Comparison of ENCODE assay signal across 10 cellular contexts in the genomic region with DNA sequence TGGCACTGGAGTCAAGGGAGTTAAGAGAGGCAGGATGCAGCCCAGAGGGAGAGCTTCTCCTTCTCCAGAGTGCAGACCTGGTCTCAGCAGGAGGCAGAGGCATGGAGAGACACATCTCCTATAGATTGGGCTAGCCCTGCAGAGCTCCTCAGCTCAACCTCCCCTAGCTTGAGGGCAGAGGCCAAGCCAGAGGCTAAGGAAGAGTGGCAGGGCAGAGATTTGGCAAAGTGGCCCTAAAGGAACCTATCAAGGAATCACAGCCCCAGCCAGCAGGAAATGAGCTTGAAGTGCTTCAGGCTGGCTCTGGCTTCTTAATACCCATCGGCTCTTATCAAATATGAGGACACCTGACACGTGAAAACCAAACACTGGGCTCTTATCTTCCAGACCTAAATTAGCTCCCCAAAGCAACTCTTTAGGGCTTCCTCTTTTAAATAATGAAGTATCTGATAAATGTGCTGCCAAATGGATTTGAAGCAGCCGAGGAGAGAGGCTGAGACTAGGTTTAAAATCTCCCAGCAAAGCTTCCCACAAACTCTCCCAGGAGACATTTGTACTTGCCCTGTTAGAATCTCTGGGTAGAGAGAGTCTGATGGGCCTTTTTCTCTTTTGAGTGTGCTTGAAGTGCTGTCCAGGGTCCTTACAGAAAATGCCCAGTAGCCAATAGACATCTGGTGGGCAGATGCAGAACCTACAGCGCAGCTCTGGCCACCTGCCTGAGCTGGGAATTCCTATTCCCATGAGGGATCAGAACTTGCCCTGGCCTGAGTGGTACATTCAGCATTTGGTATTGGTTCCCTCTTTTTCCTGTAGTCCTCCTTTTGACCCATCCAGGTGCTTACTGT.
DNase-seq lines count a peak whose midpoint lies in the region; ATAC-seq and TF ChIP-seq lines count a peak whose summit lies in the region.
"Had no signal": no experiment of that assay in that cellular context is flagged by ENCODE, and none has a peak within 500 bp of the region (broad histone marks: within the 10 kb centered on the region; RNA-seq: fewer than 3 reads in every experiment).

No MANE protein-coding gene starts in this region.

- H3K79me2 ChIP-seq in SK-N-SH (ENCODE audit: insufficient read depth): no peaks in the 10 kb centered on the region

- TF ChIP-seq RAD21 in SK-N-SH (IDR thresholded peaks at IDR 0.05; ENCODE audit: low read length): peak; percentile 38; the same call in 1 of the 2 replicates

- no peak overlapping the region for H3K4me2 ChIP-seq in SK-N-SH

- H3K9me3 ChIP-seq in SK-N-SH (no peaks in the 10 kb centered on the region), right cardiac atrium (ENCODE audit: control insufficient read depth, low read length) (no peaks in the 10 kb centered on the region)
- H3K9me3 ChIP-seq: uterus had no signal

- H3K27me3 ChIP-seq in SK-N-SH (ENCODE audit: insufficient read depth) (no peaks in the 10 kb centered on the region), right cardiac atrium (ENCODE audit: control insufficient read depth, insufficient read depth) (no peaks in the 10 kb centered on the region)
- H3K27me3 ChIP-seq: uterus had no signal

- ATAC-seq in right cardiac atrium (peak; percentile 67 to 73), HG03045 (IDR thresholded peaks at IDR 0.05; ENCODE audit: unreplicated experiment) (no peak)
- no peak for ATAC-seq in stimulated activated naive CD8-positive, alpha-beta T cell treated with anti-CD3 and anti-CD28 coated beads, Interleukin-15, Interleukin-2, amounts not matched to agents 100 U/mL and 50 U/mL, for 24 hours

- no peak overlapping the region for H2AFZ ChIP-seq in SK-N-SH (ENCODE audit: low read depth)

- 0% methylated on average over 4 of the region's 4 CpGs for WGBS in SK-N-SH (ENCODE audit: low lambda C conversion rate)
- 17% methylated on average over 4 of the region's 4 CpGs for WGBS in right cardiac atrium

- POLR2A ChIA-PET in SK-N-SH (lab: Yijun Ruan, JAX): interaction anchor here (1.3 kb wide), 1 partner anchor 20 kb away, joined by 5 read pairs; no protein-coding TSS in a partner anchor

- TF ChIP-seq EP300 in SK-N-SH (IDR thresholded peaks at IDR 0.05; ENCODE audit: borderline replicate concordance in 1 of 2, low read depth in 1 of 2, low read length in 1 of 2): peak in 1 of 2 experiments; percentile 83; a peak in 2 of 4 replicates

- H3K27ac ChIP-seq in SK-N-SH (ENCODE audit: low read depth in 2 of 2, low read length in 1 of 2) (peak overlapping the region in 1 of 2 experiments; percentile 89; a peak in 2 of 4 replicates), right cardiac atrium (ENCODE audit: low read length) (no peak overlapping the region)
- H3K27ac ChIP-seq: uterus had no signal

- CTCF ChIA-PET in SK-N-SH (lab: Yijun Ruan, JAX): interaction anchor here (0.7 to 2.3 kb wide), 19 partner anchors 9 to 658 kb away, joined by 3 to 14 read pairs (median 3); no protein-coding TSS in a partner anchor

- intact Hi-C loops in right cardiac atrium (cut with DNase I): loop anchor here in 2 of 4 donors (10.0 kb wide), 2 partner anchors 72 to 112 kb away; no protein-coding TSS in a partner anchor

- H3K36me3 ChIP-seq in SK-N-SH (replicated peaks in 1 of 2; ENCODE audit: control insufficient read depth in 1 of 2, insufficient read depth in 2 of 2, low read length in 1 of 2): no peaks in the 10 kb centered on the region
- H3K36me3 ChIP-seq: uterus had no signal

- no peaks in the 10 kb centered on the region for H4K20me1 ChIP-seq in SK-N-SH (ENCODE audit: insufficient read depth)

- no peak overlapping the region for H3K4me3 ChIP-seq in AG09309 (ENCODE audit: control insufficient read depth, low read depth, low read length)
- no peak overlapping the region for H3K4me3 ChIP-seq in SK-N-SH (ENCODE audit: low read depth in 2 of 2, low read length in 1 of 2)
- H3K4me3 ChIP-seq in right cardiac atrium (ENCODE audit: low read length): no peak overlapping the region
- H3K4me3 ChIP-seq: uterus had no signal

- H3K9me2 ChIP-seq in SK-N-SH: no peaks in the 10 kb centered on the region

- DNase-seq in AG09309 (ENCODE audit: low read depth) (no peak), HT1080 (ENCODE audit: low read depth) (peak; percentile 60), SK-N-SH (peak; percentile 57), right cardiac atrium (peak in 1 of 3 donors; percentile 40), GM10266 (ENCODE audit: extremely low spot score) (no peak)
- DNase-seq in stimulated activated CD4-positive, alpha-beta T cell treated with anti-CD3 and anti-CD28 coated beads, Interleukin-2, amount 100 ng/mL, for 48 hours: no peak
- DNase-seq in stimulated activated naive CD8-positive, alpha-beta T cell treated with anti-CD3 and anti-CD28 coated beads, Interleukin-15, Interleukin-2, amounts not matched to agents 100 U/mL and 50 U/mL, for 24 hours: no peak
- DNase-seq: T-helper 1 cell, uterus had no signal

- H3K9ac ChIP-seq in SK-N-SH: no peak overlapping the region

- H3K4me1 ChIP-seq in SK-N-SH (ENCODE audit: control insufficient read depth in 1 of 2, insufficient read depth in 2 of 2, low read depth in 1 of 2, low read length in 1 of 2) (peaks cover 0 to 23% of the 10 kb centered on the region in 2 experiments; a peak in 2 of 4 replicates), right cardiac atrium (ENCODE audit: control insufficient read depth, insufficient read depth, low read length) (no peaks in the 10 kb centered on the region)
- H3K4me1 ChIP-seq: uterus had no signal

- TF ChIP-seq CTCF in AG09309 (IDR thresholded peaks at IDR 0.05; ENCODE audit: control insufficient read depth, insufficient read depth, low read depth, low read length, missing control alignments) (peak; percentile 46), SK-N-SH (IDR thresholded peaks at IDR 0.05) (no peak), GM10266 (IDR thresholded peaks at IDR 0.05; ENCODE audit: control insufficient read depth, insufficient read depth, low read depth, missing control alignments) (no peak)

- no peaks in the 10 kb centered on the region for H3F3A ChIP-seq in SK-N-SH (replicated peaks; ENCODE audit: insufficient read depth)

TF ChIP-seq in SK-N-SH, 30 proteins besides CTCF, POLR2A, EP300 and RAD21:
- TF ChIP-seq, protein P1, sequence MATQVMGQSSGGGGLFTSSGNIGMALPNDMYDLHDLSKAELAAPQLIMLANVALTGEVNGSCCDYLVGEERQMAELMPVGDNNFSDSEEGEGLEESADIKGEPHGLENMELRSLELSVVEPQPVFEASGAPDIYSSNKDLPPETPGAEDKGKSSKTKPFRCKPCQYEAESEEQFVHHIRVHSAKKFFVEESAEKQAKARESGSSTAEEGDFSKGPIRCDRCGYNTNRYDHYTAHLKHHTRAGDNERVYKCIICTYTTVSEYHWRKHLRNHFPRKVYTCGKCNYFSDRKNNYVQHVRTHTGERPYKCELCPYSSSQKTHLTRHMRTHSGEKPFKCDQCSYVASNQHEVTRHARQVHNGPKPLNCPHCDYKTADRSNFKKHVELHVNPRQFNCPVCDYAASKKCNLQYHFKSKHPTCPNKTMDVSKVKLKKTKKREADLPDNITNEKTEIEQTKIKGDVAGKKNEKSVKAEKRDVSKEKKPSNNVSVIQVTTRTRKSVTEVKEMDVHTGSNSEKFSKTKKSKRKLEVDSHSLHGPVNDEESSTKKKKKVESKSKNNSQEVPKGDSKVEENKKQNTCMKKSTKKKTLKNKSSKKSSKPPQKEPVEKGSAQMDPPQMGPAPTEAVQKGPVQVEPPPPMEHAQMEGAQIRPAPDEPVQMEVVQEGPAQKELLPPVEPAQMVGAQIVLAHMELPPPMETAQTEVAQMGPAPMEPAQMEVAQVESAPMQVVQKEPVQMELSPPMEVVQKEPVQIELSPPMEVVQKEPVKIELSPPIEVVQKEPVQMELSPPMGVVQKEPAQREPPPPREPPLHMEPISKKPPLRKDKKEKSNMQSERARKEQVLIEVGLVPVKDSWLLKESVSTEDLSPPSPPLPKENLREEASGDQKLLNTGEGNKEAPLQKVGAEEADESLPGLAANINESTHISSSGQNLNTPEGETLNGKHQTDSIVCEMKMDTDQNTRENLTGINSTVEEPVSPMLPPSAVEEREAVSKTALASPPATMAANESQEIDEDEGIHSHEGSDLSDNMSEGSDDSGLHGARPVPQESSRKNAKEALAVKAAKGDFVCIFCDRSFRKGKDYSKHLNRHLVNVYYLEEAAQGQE (IDR thresholded peaks at IDR 0.05; ENCODE audit: low read depth, low read length): peak; percentile 74
- no peak for TF ChIP-seq GABPA (IDR thresholded peaks at IDR 0.05; ENCODE audit: low read depth)
- TF ChIP-seq NRF1 (IDR thresholded peaks at IDR 0.05; ENCODE audit: low read depth, low read length): no peak
- no peak for TF ChIP-seq EZH2phosphoT487 (IDR thresholded peaks at IDR 0.05; ENCODE audit: borderline replicate concordance, low read depth)
- TF ChIP-seq GATA2 (CRISPR knock-in tag; IDR thresholded peaks at IDR 0.05): peak; percentile 67
- 0 out of 2 replicates have a peak, but pooled peaks have one; percentile 15 for TF ChIP-seq RCOR1 (IDR thresholded peaks at IDR 0.05; ENCODE audit: low read length)

Comparison
In these comparisons a context has a peak if more than half of its experiments do, and no peak if none do; other contexts are left out.
1. DNase-seq: peak in HT1080 (single experiment) and SK-N-SH (single experiment); none in AG09309 (single experiment), stimulated activated CD4-positive, alpha-beta T cell treated with anti-CD3 and anti-CD28 coated beads, Interleukin-2, amount 100 ng/mL, for 48 hours (0 of 2), stimulated activated naive CD8-positive, alpha-beta T cell treated with anti-CD3 and anti-CD28 coated beads, Interleukin-15, Interleukin-2, amounts not matched to agents 100 U/mL and 50 U/mL, for 24 hours (single experiment) and GM10266 (single experiment).
2. ATAC-seq: peak in right cardiac atrium (2 of 2); none in stimulated activated naive CD8-positive, alpha-beta T cell treated with anti-CD3 and anti-CD28 coated beads, Interleukin-15, Interleukin-2, amounts not matched to agents 100 U/mL and 50 U/mL, for 24 hours (single experiment) and HG03045 (single experiment).